ENCODE assay signal across 9 cellular contexts in the genomic region with DNA sequence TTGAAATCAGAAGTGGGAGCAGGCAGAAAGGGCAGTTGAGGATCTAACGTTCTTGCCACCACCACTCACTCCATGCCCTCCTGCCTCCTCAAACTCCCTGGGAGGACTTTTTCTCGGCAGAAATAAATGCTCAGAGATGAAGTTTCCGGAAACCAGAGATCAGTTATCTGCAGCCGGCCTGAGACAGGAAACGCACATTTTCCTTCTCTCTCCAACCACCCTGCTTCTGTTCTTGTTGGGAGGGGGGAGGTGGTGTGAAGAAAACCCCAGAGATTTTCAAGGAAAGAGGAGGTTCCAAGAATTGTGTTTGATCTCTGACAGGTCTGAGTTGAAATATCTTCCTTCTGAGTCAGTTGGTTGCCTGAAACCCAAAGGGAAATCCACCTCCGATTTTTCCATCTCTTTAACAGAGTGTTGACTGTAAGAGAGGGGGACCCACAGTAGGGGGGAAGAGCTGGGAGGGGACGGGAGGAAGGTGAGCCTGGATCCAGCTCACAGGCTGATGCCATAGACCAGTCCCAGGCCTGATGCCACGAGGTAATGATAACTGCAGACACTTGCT.
DNase-seq lines count a peak whose midpoint lies in the region; ATAC-seq, FAIRE-seq and TF ChIP-seq lines count a peak whose summit lies in the region.
"Had no signal": no experiment of that assay in that cellular context is flagged by ENCODE, and none has a peak within 500 bp of the region (broad histone marks: within the 10 kb centered on the region; RNA-seq: fewer than 3 reads in every experiment).

No MANE protein-coding gene starts in this region.

- peaks cover 34% of the 10 kb centered on the region for H3K4me1 Mint-ChIP-seq in T-helper 17 cell

- 53 to 69% (median 62%) methylated on average over 8 of the region's 8 CpGs for WGBS in stomach, 5 donors
- 45 to 63% methylated on average over 3 to 8 of the region's 8 CpGs for WGBS in transverse colon (ENCODE audit: low coverage in 1 of 2), 2 donors

- H3K27ac ChIP-seq in brain microvascular endothelial cell (peak overlapping the region; percentile 37), stomach (peak overlapping the region in 2 of 5 donors; percentile 55 to 62), transverse colon (peak overlapping the region in 2 of 4 donors; percentile 16 to 51)

- H3K27me3 Mint-ChIP-seq in T-helper 17 cell: no peaks in the 10 kb centered on the region

- H3K36me3 Mint-ChIP-seq in T-helper 17 cell (ENCODE audit: low read depth): no peaks in the 10 kb centered on the region

- no peak for TF ChIP-seq POLR2A in stomach (IDR thresholded peaks at IDR 0.05)
- no peak for TF ChIP-seq POLR2A in transverse colon (IDR thresholded peaks at IDR 0.05)

- TF ChIP-seq CTCF in brain microvascular endothelial cell (IDR thresholded peaks at IDR 0.05; ENCODE audit: low read depth, low read length, missing control alignments): no peak
- TF ChIP-seq CTCF in omental fat pad (IDR thresholded peaks at IDR 0.05): no peak
- no peak for TF ChIP-seq CTCF in stomach (IDR thresholded peaks at IDR 0.05)
- no peak for TF ChIP-seq CTCF in transverse colon (IDR thresholded peaks at IDR 0.05)

- peak; percentile 8 for FAIRE-seq in GM19239 (lab: Jason Lieb, UNC)
- FAIRE-seq: G401.6 had no signal

- H3K27me3 ChIP-seq in brain microvascular endothelial cell (replicated peaks): no peaks in the 10 kb centered on the region
- no peaks in the 10 kb centered on the region for H3K27me3 ChIP-seq in stomach
- H3K27me3 ChIP-seq in transverse colon: no peaks in the 10 kb centered on the region

- peak; percentile 49 for ATAC-seq in T-helper 17 cell
- peak; percentile 72 for ATAC-seq in omental fat pad (ENCODE audit: low FRiP score)
- ATAC-seq in GM21737 (IDR thresholded peaks at IDR 0.05; ENCODE audit: unreplicated experiment): no peak

- DNase-seq in GM19239 (ENCODE audit: insufficient read length, low spot score) (no peak), T-helper 17 cell (no peak), brain microvascular endothelial cell (peak; percentile 45), omental fat pad (ENCODE audit: low spot score) (no peak), stomach (no peak), transverse colon (no peak), NCI-H345 (lab: John Stamatoyannopoulos, UW) (no peak)

- intact Hi-C loops in stomach (cut with DNase I; ENCODE audit: low total_unique reads) (no loop called here), transverse colon (cut with DNase I; ENCODE audit: low total_unique reads) (no loop called here)

- H3K27ac Mint-ChIP-seq in T-helper 17 cell: peak overlapping the region; percentile 90

- H3K4me1 ChIP-seq in stomach (peaks cover 0 to 49% (median 0%) of the 10 kb centered on the region in 4 donors), transverse colon (peaks cover 0 to 41% (median 2%) of the 10 kb centered on the region in 4 donors)

- no peak for TF ChIP-seq EP300 in stomach (IDR thresholded peaks at IDR 0.05)
- TF ChIP-seq EP300 in transverse colon (IDR thresholded peaks at IDR 0.05; ENCODE audit: low read depth): no peak

- no peaks in the 10 kb centered on the region for H3K9me3 ChIP-seq in T-helper 17 cell (ENCODE audit: control insufficient read depth, low read length, poor library complexity, severe bottlenecking)
- no peaks in the 10 kb centered on the region for H3K9me3 ChIP-seq in stomach
- no peaks in the 10 kb centered on the region for H3K9me3 ChIP-seq in transverse colon

- peak overlapping the region; percentile 86 for H3K4me3 Mint-ChIP-seq in T-helper 17 cell

- in situ Hi-C loops in brain microvascular endothelial cell (cut with HindIII; ENCODE audit: low pct_ligation_motif_present, low sequenced_read_pairs): no loop called here
- in situ Hi-C loops in transverse colon (cut with MboI; ENCODE audit: low pct_ligation_motif_present in 1 of 4, low pct_unique_long_range_greater_than_20kb in 1 of 4, low sequenced_read_pairs in 3 of 4): no loop called here

- H3K36me3 ChIP-seq in brain microvascular endothelial cell (replicated peaks) (peaks cover 16% of the 10 kb centered on the region), stomach (no peaks in the 10 kb centered on the region), transverse colon (peaks cover 0 to 37% (median under 1%) of the 10 kb centered on the region in 4 donors)

- H3K4me3 ChIP-seq in brain microvascular endothelial cell (ENCODE audit: low read depth, low read length) (no peak overlapping the region), stomach (no peak overlapping the region), transverse colon (no peak overlapping the region)
